In genomic region chr12:126182619-126183236, GRCh38 we compare ENCODE assay signal across 18 cellular contexts.
A peak's percentile ranks its signal among the peaks of the same experiment; 100 is the strongest.
DNase-seq lines count a peak whose midpoint lies in the region; ATAC-seq and TF ChIP-seq lines count a peak whose summit lies in the region.
"Had no signal": no experiment of that assay in that cellular context is flagged by ENCODE, and none has a peak within 500 bp of the region (broad histone marks: within the 10 kb centered on the region; RNA-seq: fewer than 3 reads in every experiment).

No MANE protein-coding gene starts in this region.

- DNase-seq in AG09319 (ENCODE audit: extremely low read depth, low read depth), result peak; percentile 46
- peak; percentile 34 for DNase-seq in LNCaP clone FGC (ENCODE audit: low read depth)
- peak; percentile 29 for DNase-seq in epidermal melanocyte (ENCODE audit: insufficient read length, low spot score)
- DNase-seq in omental fat pad (ENCODE audit: low spot score), result no peak
- DNase-seq in retina, result no peak
- DNase-seq in Caco-2, result no peak
- no peak for DNase-seq in NCI-H2196 treated with DMSO at 0.1 percent for 48 hours (lab: John Stamatoyannopoulos, UW; ENCODE audit: unreplicated experiment)
- DNase-seq: activated effector memory CD4-positive, alpha-beta T cell treated with anti-CD3 and anti-CD28 coated beads, Interleukin-2, amount 50 U/mL, for 16 hours; activated naive CD8-positive, alpha-beta T cell treated with anti-CD3 and anti-CD28 coated beads, Interleukin-2, amount 10 ng/mL, durations not matched to agents 7 days and 5 days; IMR-90; lower lobe of right lung; NCI-H1417 treated with DMSO at 0.1 percent for 48 hours; NCI-H510A; psoas muscle; substantia nigra had no signal

- POLR2A ChIA-PET in Caco-2 (lab: Charles Lee), result no interaction called here

- TF ChIP-seq CTCF in AG09319 (IDR thresholded peaks at IDR 0.05; ENCODE audit: low read depth, low read length) (no peak), LNCaP clone FGC (IDR thresholded peaks at IDR 0.05; ENCODE audit: control insufficient read depth, extremely low read depth, insufficient read depth) (no peak), omental fat pad (IDR thresholded peaks at IDR 0.05) (no peak), Caco-2 (IDR thresholded peaks at IDR 0.05; ENCODE audit: insufficient read depth in 1 of 2, low read depth in 1 of 2, low read length in 1 of 2, severe bottlenecking in 1 of 2, unreplicated experiment in 1 of 2) (no peak)

- no peaks in the 10 kb centered on the region for H3K27me3 Mint-ChIP-seq in Caco-2 (ENCODE audit: insufficient read depth, unreplicated experiment)
- H3K27me3 Mint-ChIP-seq: activated naive CD8-positive, alpha-beta T cell treated with anti-CD3 and anti-CD28 coated beads, Interleukin-2, amount 10 ng/mL, durations not matched to agents 7 days and 5 days had no signal

- H3K27me3 ChIP-seq in Caco-2 (replicated peaks; ENCODE audit: control insufficient read depth, insufficient read depth, low read length), result no peaks in the 10 kb centered on the region

- H3K4me3 ChIP-seq in LNCaP clone FGC (ENCODE audit: low read depth, low read length) (no peak overlapping the region), Caco-2 (ENCODE audit: low read depth, low read length) (no peak overlapping the region)
- H3K4me3 ChIP-seq: lower lobe of right lung, psoas muscle, smooth muscle cell had no signal

- no peaks in the 10 kb centered on the region for H3K4me1 ChIP-seq in Caco-2
- H3K4me1 ChIP-seq: lower lobe of right lung, psoas muscle had no signal

- no peak overlapping the region for H3K27ac Mint-ChIP-seq in Caco-2 (ENCODE audit: unreplicated experiment)
- H3K27ac Mint-ChIP-seq: activated naive CD8-positive, alpha-beta T cell treated with anti-CD3 and anti-CD28 coated beads, Interleukin-2, amount 10 ng/mL, durations not matched to agents 7 days and 5 days; T-helper 1 cell treated with Interleukin-12 subunit alpha and Interleukin-12 subunit beta and Interleukin-4 antibody, amounts not matched to agents 30 μg/mL and 1 μg/mL, for 36 hours had no signal

- peak; percentile 90 for ATAC-seq in omental fat pad (ENCODE audit: low FRiP score)
- ATAC-seq: lower lobe of right lung, Panc1, psoas muscle had no signal

- H3K36me3 ChIP-seq in Caco-2 (ENCODE audit: control insufficient read depth, insufficient read depth, low read length), result no peaks in the 10 kb centered on the region
- H3K36me3 ChIP-seq: lower lobe of right lung had no signal

- H3K9me3 Mint-ChIP-seq in Caco-2 (ENCODE audit: unreplicated experiment), result peaks cover 10% of the 10 kb centered on the region

- CTCF ChIA-PET in Caco-2 (lab: Charles Lee), result no interaction called here

- BruUV-seq in Caco-2 (replicated peaks; lab: Mats Ljungman, UMichigan), result no TSS peak

- no peaks in the 10 kb centered on the region for H3K9me3 ChIP-seq in Caco-2
- H3K9me3 ChIP-seq: lower lobe of right lung, psoas muscle had no signal

- intact Hi-C loops in Caco-2 (cut with micrococcal nuclease; ENCODE audit: unreplicated experiment), result no loop called here

- H3K36me3 Mint-ChIP-seq in Caco-2 (ENCODE audit: insufficient read depth, unreplicated experiment), result no peaks in the 10 kb centered on the region
- H3K36me3 Mint-ChIP-seq: activated naive CD8-positive, alpha-beta T cell treated with anti-CD3 and anti-CD28 coated beads, Interleukin-2, amount 10 ng/mL, durations not matched to agents 7 days and 5 days had no signal

- H3K4me1 Mint-ChIP-seq in Caco-2 (ENCODE audit: low read depth, unreplicated experiment), result no peaks in the 10 kb centered on the region
- H3K4me1 Mint-ChIP-seq: activated naive CD8-positive, alpha-beta T cell treated with anti-CD3 and anti-CD28 coated beads, Interleukin-2, amount 10 ng/mL, durations not matched to agents 7 days and 5 days had no signal

- H3K4me3 Mint-ChIP-seq in Caco-2 (ENCODE audit: unreplicated experiment), result no peak overlapping the region
- H3K4me3 Mint-ChIP-seq: activated naive CD8-positive, alpha-beta T cell treated with anti-CD3 and anti-CD28 coated beads, Interleukin-2, amount 10 ng/mL, durations not matched to agents 7 days and 5 days; T-helper 1 cell treated with Interleukin-12 subunit alpha and Interleukin-12 subunit beta and Interleukin-4 antibody, amounts not matched to agents 30 μg/mL and 1 μg/mL, for 36 hours had no signal

Comparison
In these comparisons a context has a peak if more than half of its experiments do, and no peak if none do; other contexts are left out.
1. DNase-seq: peak in AG09319 (single experiment), LNCaP clone FGC (single experiment) and epidermal melanocyte (single experiment); none in omental fat pad (single experiment), retina (single experiment), Caco-2 (0 of 2) and NCI-H2196 treated with DMSO at 0.1 percent for 48 hours (single experiment).